Comparison of ENCODE assay signal across 1 cellular context in genomic region chr7:17307033-17307432, GRCh38.
TF ChIP-seq lines count a peak whose summit lies in the region.

No MANE protein-coding gene starts in this region.

TF ChIP-seq in IMR-90, 13 proteins besides CTCF, POLR2A, EP300 and RAD21 (continued from another document):
- TF ChIP-seq USF2 (IDR thresholded peaks at IDR 0.05; ENCODE audit: low read depth, low read length) = no peak
